9 cellular contexts compared by ENCODE assay signal in the genomic region with DNA sequence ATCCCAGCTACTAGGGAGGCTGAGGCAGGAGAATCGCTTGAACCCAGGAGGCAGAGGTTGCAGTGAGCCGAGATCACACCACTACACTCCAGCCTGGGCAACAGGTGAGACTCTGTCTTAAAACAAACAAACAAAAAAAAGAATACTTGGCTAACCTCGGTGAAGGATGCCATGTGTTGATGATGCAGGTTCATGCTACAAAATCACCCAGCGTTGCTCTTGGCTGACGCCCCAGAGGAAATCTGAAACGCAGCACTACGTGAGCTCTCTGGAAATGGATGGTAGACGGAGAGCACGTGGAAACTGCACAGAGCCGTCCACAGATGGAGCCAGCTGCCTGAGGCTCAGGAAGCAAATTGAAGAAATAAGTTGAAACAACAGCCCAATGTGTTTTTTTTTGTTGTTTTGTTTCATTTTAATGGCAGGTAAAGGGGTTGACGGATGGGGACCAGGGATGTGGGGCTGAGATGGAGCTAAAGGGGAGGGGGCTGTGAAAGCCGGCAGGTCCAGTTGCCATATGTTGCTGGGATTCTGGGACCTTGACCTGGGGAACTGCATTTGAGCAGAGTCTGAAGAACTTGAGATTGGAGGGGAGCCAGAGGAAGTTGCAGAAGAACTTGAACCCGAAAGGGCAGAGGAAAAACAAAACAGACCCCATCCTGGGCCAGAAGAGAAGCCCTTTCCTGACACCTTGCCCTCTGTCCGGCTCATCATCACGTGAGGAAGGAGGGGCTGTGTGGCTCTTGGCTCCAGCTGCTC. TPM values are rescaled to one million over a fixed set of nuclear protein-coding genes. Genes with fewer than 3 reads are reported as not detected.
DNase-seq lines count a peak whose midpoint lies in the region; ATAC-seq and TF ChIP-seq lines count a peak whose summit lies in the region.
"Had no signal": no experiment of that assay in that cellular context is flagged by ENCODE, and none has a peak within 500 bp of the region (broad histone marks: within the 10 kb centered on the region; RNA-seq: fewer than 3 reads in every experiment).

No MANE protein-coding gene starts in this region.

- H3K4me1 Mint-ChIP-seq in MCF 10A (ENCODE audit: insufficient read depth, unreplicated experiment) (peaks cover 13% of the 10 kb centered on the region), mesothelial cell of epicardium (peaks cover 34% of the 10 kb centered on the region)

- H3K9me3 Mint-ChIP-seq in MCF 10A (ENCODE audit: unreplicated experiment) (no peaks in the 10 kb centered on the region), mesothelial cell of epicardium (no peaks in the 10 kb centered on the region)

- no TSS peak for BruUV-seq in MCF 10A (replicated peaks; lab: Mats Ljungman, UMichigan)

- TF ChIP-seq CTCF in MCF 10A (IDR thresholded peaks at IDR 0.05; ENCODE audit: unreplicated experiment), result peak; percentile 14
- no peak for TF ChIP-seq CTCF in mesothelial cell of epicardium (IDR thresholded peaks at IDR 0.05; ENCODE audit: unreplicated experiment)

- no peaks in the 10 kb centered on the region for H3K36me3 Mint-ChIP-seq in MCF 10A (ENCODE audit: insufficient read depth, unreplicated experiment)
- H3K36me3 Mint-ChIP-seq in mesothelial cell of epicardium, result no peaks in the 10 kb centered on the region

- peak; percentile 56 for ATAC-seq in GM21737 (IDR thresholded peaks at IDR 0.05; ENCODE audit: unreplicated experiment)
- ATAC-seq in GM21515 (IDR thresholded peaks at IDR 0.05; ENCODE audit: unreplicated experiment), result no peak
- ATAC-seq in HG03457 (IDR thresholded peaks at IDR 0.05; ENCODE audit: unreplicated experiment), result no peak
- ATAC-seq in HG02973 (IDR thresholded peaks at IDR 0.05; ENCODE audit: unreplicated experiment), result no peak

- DNase-seq in GF-D8 (lab: John Stamatoyannopoulos, UW) (peak; percentile 26), NCI-H446 treated with DMSO at 0.1 percent for 48 hours (lab: John Stamatoyannopoulos, UW) (peak; percentile 64), MCF 10A (ENCODE audit: unreplicated experiment) (peak; percentile 78), mesothelial cell of epicardium (ENCODE audit: low spot score in 2 of 2, unreplicated experiment in 2 of 2) (no peak)

- POLR2A ChIA-PET in MCF 10A (lab: Yijun Ruan, JAX), result interaction anchor here (0.6 to 4.0 kb wide), 15 partner anchors 11 to 1572 kb away, joined by 3 to 43 read pairs (median 4); partner anchors contain the start of genes BLCAP and MANBAL

- H3K27ac Mint-ChIP-seq in MCF 10A (ENCODE audit: low read depth, unreplicated experiment) (peak overlapping the region; percentile 34), mesothelial cell of epicardium (peak overlapping the region; percentile 70)

- CTCF ChIA-PET in MCF 10A (lab: Yijun Ruan, JAX), result interaction anchor here (0.6 to 4.1 kb wide), 34 partner anchors 7 to 1154 kb away, joined by 3 to 70 read pairs (median 4); partner anchors contain the start of genes MANBAL and TTI1

- H3K27me3 Mint-ChIP-seq in MCF 10A (ENCODE audit: insufficient read depth, unreplicated experiment), result no peaks in the 10 kb centered on the region
- H3K27me3 Mint-ChIP-seq in mesothelial cell of epicardium (ENCODE audit: low read depth), result no peaks in the 10 kb centered on the region

- H3K4me3 Mint-ChIP-seq in MCF 10A (ENCODE audit: unreplicated experiment), result no peak overlapping the region
- no peak overlapping the region for H3K4me3 Mint-ChIP-seq in mesothelial cell of epicardium

- intact Hi-C loops in MCF 10A (cut with micrococcal nuclease), result loop anchor here (1.0 kb wide), 1 partner anchor 258 kb away; no protein-coding TSS in a partner anchor

RNA-seq across cellular contexts. Expression of gene MANBAL, which starts 12.8 kb away (rescaled TPM):
- total RNA-seq in MCF 10A (2022) (46.0 and 56.5 TPM in 2 replicates), mesothelial cell of epicardium (40.3 to 44.2 TPM (median 43.0 TPM) in 3 replicates)

RNA-seq across cellular contexts. Expression of gene GHRH, which starts 15.1 kb away (rescaled TPM):
- not detected in 2 replicates for total RNA-seq in MCF 10A (2022)
- total RNA-seq in mesothelial cell of epicardium, result not detected in 3 replicates
- total RNA-seq: activated CD8-positive, alpha-beta memory T cell treated with anti-CD3 and anti-CD28 coated beads for 36 hours had no signal

Comparison
In these comparisons a context has a peak if more than half of its experiments do, and no peak if none do; other contexts are left out.
1. DNase-seq: peak in GF-D8 (single experiment), NCI-H446 treated with DMSO at 0.1 percent for 48 hours (single experiment) and MCF 10A (single experiment); none in mesothelial cell of epicardium (0 of 2).